8 cellular contexts compared by ENCODE assay signal in the genomic region with DNA sequence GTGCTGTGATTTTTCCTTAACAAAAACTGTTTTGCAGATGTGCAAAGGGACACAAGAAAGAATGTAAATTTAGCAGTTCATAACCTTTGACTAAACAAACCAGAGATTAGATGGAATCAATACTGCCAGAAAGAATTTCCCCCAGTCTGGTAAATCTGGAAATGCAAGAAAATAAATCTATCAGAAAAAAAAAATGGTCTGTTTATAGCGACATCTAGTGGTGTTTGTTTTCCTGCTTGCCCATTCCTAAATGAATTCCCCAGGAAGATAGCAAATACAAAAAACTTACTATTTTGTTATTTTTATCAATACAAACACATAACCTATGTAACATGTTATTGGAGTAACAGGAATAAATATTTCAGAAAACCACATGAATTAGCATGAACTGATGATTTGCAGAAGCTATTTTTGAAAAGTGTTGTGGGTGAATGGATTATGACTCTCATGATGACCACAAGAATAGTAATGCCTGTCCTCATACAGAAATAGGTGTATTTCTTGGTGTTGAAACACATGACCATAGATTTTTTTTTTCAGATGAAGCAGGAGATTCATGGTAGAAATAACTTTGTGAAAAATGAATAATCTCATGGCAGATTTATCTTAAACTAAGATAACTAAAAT.
A peak's percentile ranks its signal among the peaks of the same experiment; 100 is the strongest.
DNase-seq lines count a peak whose midpoint lies in the region; ATAC-seq, FAIRE-seq and TF ChIP-seq lines count a peak whose summit lies in the region.

No MANE protein-coding gene starts in this region.

- H3K4me1 Mint-ChIP-seq in brain (peaks cover 36% of the 10 kb centered on the region), mesothelial cell of epicardium (peaks cover 64% of the 10 kb centered on the region)

- H3K27ac Mint-ChIP-seq in brain (peak overlapping the region in 3 of 5 experiments; percentile 34 to 60 (median 40)), mesothelial cell of epicardium (peak overlapping the region; percentile 81)

- H3K9me3 Mint-ChIP-seq in brain (no peaks in the 10 kb centered on the region), mesothelial cell of epicardium (no peaks in the 10 kb centered on the region)

- H3K4me3 Mint-ChIP-seq in brain (no peak overlapping the region), mesothelial cell of epicardium (peak overlapping the region; percentile 28)

- FAIRE-seq in G401.6 (lab: Jason Lieb, UNC): peak; percentile 92

- H3K36me3 Mint-ChIP-seq in brain (no peaks in the 10 kb centered on the region), mesothelial cell of epicardium (no peaks in the 10 kb centered on the region)

- peak; percentile 76 to 82 for TF ChIP-seq CTCF in brain (conservative IDR thresholded peaks at IDR 0.05)
- TF ChIP-seq CTCF in mesothelial cell of epicardium (IDR thresholded peaks at IDR 0.05; ENCODE audit: unreplicated experiment): peak; percentile 79

- DNase-seq in LoVo (ENCODE audit: low spot score) (peak; percentile 36), mesothelial cell of epicardium (ENCODE audit: low spot score in 2 of 2, unreplicated experiment in 2 of 2) (no peak), DMS153 treated with DMSO at 0.1 percent for 48 hours (lab: John Stamatoyannopoulos, UW; ENCODE audit: unreplicated experiment) (no peak)

- ATAC-seq in HG03139 (IDR thresholded peaks at IDR 0.05; ENCODE audit: unreplicated experiment) (no peak), GM19023 (IDR thresholded peaks at IDR 0.05; ENCODE audit: unreplicated experiment) (no peak), GM18498 (IDR thresholded peaks at IDR 0.05; ENCODE audit: unreplicated experiment) (no peak)

- no peaks in the 10 kb centered on the region for H3K27me3 Mint-ChIP-seq in brain
- H3K27me3 Mint-ChIP-seq in mesothelial cell of epicardium (ENCODE audit: low read depth): no peaks in the 10 kb centered on the region
